19 cellular contexts compared by ENCODE assay signal in the genomic region with DNA sequence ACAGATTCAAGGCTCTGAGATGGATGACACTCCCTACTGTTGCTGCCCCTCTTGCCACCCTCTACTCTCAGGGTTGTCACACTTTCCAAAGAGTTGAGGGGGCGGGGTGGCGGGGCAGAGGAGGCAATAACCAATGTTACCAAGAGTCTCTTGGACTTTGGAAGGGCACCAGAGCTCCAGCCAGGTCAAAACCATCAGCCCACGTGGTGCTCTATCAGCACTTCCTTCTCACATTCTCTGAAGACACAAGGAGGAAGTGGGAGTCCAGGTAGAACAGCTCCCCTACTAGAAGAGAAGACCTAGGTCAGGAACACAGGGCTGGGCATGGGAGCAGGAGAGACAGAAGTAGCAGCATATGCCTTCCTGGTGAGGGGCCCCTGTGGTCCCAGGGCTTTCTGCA. TPM values are rescaled to one million over a fixed set of nuclear protein-coding genes. Genes with fewer than 3 reads are reported as not detected.
DNase-seq lines count a peak whose midpoint lies in the region; ATAC-seq and TF ChIP-seq lines count a peak whose summit lies in the region.
"Had no signal": no experiment of that assay in that cellular context is flagged by ENCODE, and none has a peak within 500 bp of the region (broad histone marks: within the 10 kb centered on the region; RNA-seq: fewer than 3 reads in every experiment).

No MANE protein-coding gene starts in this region.

- no peaks in the 10 kb centered on the region for H3K79me2 ChIP-seq in H9 (ENCODE audit: insufficient read depth, low read length)

- DNase-seq in GM10248 (ENCODE audit: extremely low spot score) = peak; percentile 35
- DNase-seq in RPMI8226 = peak; percentile 69
- DNase-seq in memory B cell (ENCODE audit: low spot score in 2 of 2) = no peak
- no peak for DNase-seq in H9
- no peak for DNase-seq in HUDEP-2 (lab: John Stamatoyannopoulos, UW; ENCODE audit: unreplicated experiment in 76 of 76)
- DNase-seq: COR-L47, GOT3, Kasumi-1, MM.1S, NCI-H1092 treated with DMSO at 0.1 percent for 48 hours, NCI-H2227 treated with DMSO at 0.1 percent for 48 hours, NCI-H524 treated with DMSO at 0.1 percent for 48 hours, T-helper 17 cell had no signal

- H4K5ac ChIP-seq in H9 (ENCODE audit: insufficient read length, low read depth, low read length) = no peak overlapping the region

- peaks cover 4% of the 10 kb centered on the region for H3K23me2 ChIP-seq in H9 (ENCODE audit: insufficient read length, low read depth, low read length, poor library complexity, severe bottlenecking)

- no peak overlapping the region for H4K91ac ChIP-seq in H9 (ENCODE audit: insufficient read length, low read depth, low read length)

- no peak overlapping the region for H3K4ac ChIP-seq in H9 (ENCODE audit: low read depth, low read length)

- ATAC-seq in GM18909 (IDR thresholded peaks at IDR 0.05; ENCODE audit: poor library complexity, unreplicated experiment) = peak; percentile 57
- ATAC-seq in memory B cell (ENCODE audit: low read depth) = peak; percentile 34
- no peak for ATAC-seq in HG03442 (IDR thresholded peaks at IDR 0.05; ENCODE audit: unreplicated experiment)
- ATAC-seq in GM18873 (IDR thresholded peaks at IDR 0.05; ENCODE audit: low FRiP score, unreplicated experiment) = no peak
- ATAC-seq: T-helper 17 cell had no signal

- H4K8ac ChIP-seq in H9 (replicated peaks; ENCODE audit: insufficient read length, low read depth, low read length) = no peak overlapping the region

- TF ChIP-seq CTCF in GM10248 (IDR thresholded peaks at IDR 0.05; ENCODE audit: control extremely low read depth, extremely low read depth, low read depth, missing control alignments) (no peak), H9 (conservative IDR thresholded peaks at IDR 0.05) (no peak)

- no peak overlapping the region for H2BK12ac ChIP-seq in H9 (ENCODE audit: insufficient read length, low read depth, low read length)

- H3K27ac ChIP-seq in H9 (ENCODE audit: insufficient read length, low read depth, low read length) = no peak overlapping the region
- H3K27ac ChIP-seq: RWPE1 had no signal

- no peak overlapping the region for H3T11ph ChIP-seq in H9 (ENCODE audit: low read length)

- H3K4me3 Mint-ChIP-seq in memory B cell = no peak overlapping the region
- no peak overlapping the region for H3K4me3 Mint-ChIP-seq in H9
- H3K4me3 Mint-ChIP-seq: CD14-positive monocyte, IgD-negative memory B cell, T-helper 17 cell had no signal

- H3K23ac ChIP-seq in H9 (ENCODE audit: insufficient read length, low read depth, low read length) = no peak overlapping the region

- H2BK120ac ChIP-seq in H9 (ENCODE audit: low read depth, low read length, poor library complexity, severe bottlenecking) = no peak overlapping the region

- H3K9ac ChIP-seq in H9 (ENCODE audit: extremely low read depth, insufficient read length, low read length) = no peak overlapping the region

- no peaks in the 10 kb centered on the region for H3K27me3 Mint-ChIP-seq in memory B cell
- H3K27me3 Mint-ChIP-seq in H9 (ENCODE audit: low read depth) = 0 out of 2 replicates have a peak, but pooled peaks cover 2% of the 10 kb centered on the region
- H3K27me3 Mint-ChIP-seq: IgD-negative memory B cell, T-helper 17 cell had no signal

- no peak overlapping the region for H3K56ac ChIP-seq in H9 (ENCODE audit: insufficient read length, low read depth, low read length)

- H3K18ac ChIP-seq in H9 (ENCODE audit: insufficient read length, low read depth, low read length) = no peak overlapping the region

- no peak overlapping the region for H2BK15ac ChIP-seq in H9 (ENCODE audit: low read depth, low read length)

- no peaks in the 10 kb centered on the region for H3K27me3 ChIP-seq in H9 (ENCODE audit: insufficient read depth, low read length)

- peaks cover 3% of the 10 kb centered on the region for H3K4me1 Mint-ChIP-seq in memory B cell
- H3K4me1 Mint-ChIP-seq in H9 = peaks cover 7% of the 10 kb centered on the region in 2 experiments

- no peak overlapping the region for H3K27ac Mint-ChIP-seq in memory B cell
- H3K27ac Mint-ChIP-seq in H9 = no peak overlapping the region
- H3K27ac Mint-ChIP-seq: CD14-positive monocyte, IgD-negative memory B cell had no signal

- no peaks in the 10 kb centered on the region for H3K4me1 ChIP-seq in H9 (ENCODE audit: insufficient read depth, low read length)

- no peak overlapping the region for H2BK20ac ChIP-seq in H9 (ENCODE audit: low read depth, low read length, poor library complexity, severe bottlenecking)

- CTCF ChIA-PET in GM10248 (lab: Yijun Ruan, JAX) = interaction anchor here (1.7 kb wide), 1 partner anchor 33 kb away, joined by 4 read pairs; the partner anchor contains the start of gene PIK3R1

- H3K14ac ChIP-seq in H9 (ENCODE audit: insufficient read depth, low read length) = no peak overlapping the region

- no peak overlapping the region for H2AK5ac ChIP-seq in H9 (ENCODE audit: insufficient read length, low read length)

- no peaks in the 10 kb centered on the region for H3K36me3 Mint-ChIP-seq in memory B cell
- H3K36me3 Mint-ChIP-seq in H9 (ENCODE audit: insufficient read depth in 1 of 3, low read depth in 3 of 3) = no peaks in the 10 kb centered on the region; a peak in 1 of 7 replicates
- H3K36me3 Mint-ChIP-seq: CD14-positive monocyte had no signal

- no peaks in the 10 kb centered on the region for H3K79me1 ChIP-seq in H9 (ENCODE audit: insufficient read depth, low read depth, low read length, poor library complexity, severe bottlenecking)

- H3K9me3 ChIP-seq in H9 (ENCODE audit: control insufficient read depth, low read depth, low read length) = no peaks in the 10 kb centered on the region

- no peak overlapping the region for H3K4me2 ChIP-seq in H9 (ENCODE audit: insufficient read depth, insufficient read length, low read length)

- H3K9me3 Mint-ChIP-seq in memory B cell (no peaks in the 10 kb centered on the region), H9 (peaks cover 0 to 2% of the 10 kb centered on the region in 2 experiments; a peak in 1 of 5 replicates)

- H2AFZ ChIP-seq in H9 (ENCODE audit: low read length) = no peak overlapping the region

- H4K20me1 ChIP-seq in H9 (ENCODE audit: control insufficient read depth, insufficient read depth, insufficient read length) = peaks cover 2% of the 10 kb centered on the region

- no peak overlapping the region for H2BK5ac ChIP-seq in H9 (ENCODE audit: insufficient read length, low read length)

- POLR2A ChIA-PET in GM10248 (lab: Yijun Ruan, JAX) = no interaction called here

- no CpG with 5 or more reads among the region's 3 CpGs for WGBS in H9 (ENCODE audit: extremely low coverage, insufficient read length, low lambda C conversion rate)

RNA-seq across cellular contexts. Expression of gene PIK3R1, which starts 33.0 kb away (rescaled TPM):
- total RNA-seq in H9 (2021) = 10.6 and 11.3 TPM in 2 replicates

Comparison
In these comparisons a context has a peak if more than half of its experiments do, and no peak if none do; other contexts are left out.
1. DNase-seq: peak in GM10248 (single experiment) and RPMI8226 (single experiment); none in memory B cell (0 of 2), H9 (single experiment) and HUDEP-2 (0 of 76).
2. ATAC-seq: peak in GM18909 (single experiment) and memory B cell (single experiment); none in HG03442 (single experiment) and GM18873 (single experiment).